Comparison of ENCODE assay signal across 1 cellular context in genomic region chr7:50528266-50529092, GRCh38.
TF ChIP-seq lines count a peak whose summit lies in the region.

No MANE protein-coding gene starts in this region.

TF ChIP-seq in HepG2, 621 proteins besides CTCF, POLR2A, EP300 and RAD21 (continued from another document and continues in another):
- TF ChIP-seq, protein P1, sequence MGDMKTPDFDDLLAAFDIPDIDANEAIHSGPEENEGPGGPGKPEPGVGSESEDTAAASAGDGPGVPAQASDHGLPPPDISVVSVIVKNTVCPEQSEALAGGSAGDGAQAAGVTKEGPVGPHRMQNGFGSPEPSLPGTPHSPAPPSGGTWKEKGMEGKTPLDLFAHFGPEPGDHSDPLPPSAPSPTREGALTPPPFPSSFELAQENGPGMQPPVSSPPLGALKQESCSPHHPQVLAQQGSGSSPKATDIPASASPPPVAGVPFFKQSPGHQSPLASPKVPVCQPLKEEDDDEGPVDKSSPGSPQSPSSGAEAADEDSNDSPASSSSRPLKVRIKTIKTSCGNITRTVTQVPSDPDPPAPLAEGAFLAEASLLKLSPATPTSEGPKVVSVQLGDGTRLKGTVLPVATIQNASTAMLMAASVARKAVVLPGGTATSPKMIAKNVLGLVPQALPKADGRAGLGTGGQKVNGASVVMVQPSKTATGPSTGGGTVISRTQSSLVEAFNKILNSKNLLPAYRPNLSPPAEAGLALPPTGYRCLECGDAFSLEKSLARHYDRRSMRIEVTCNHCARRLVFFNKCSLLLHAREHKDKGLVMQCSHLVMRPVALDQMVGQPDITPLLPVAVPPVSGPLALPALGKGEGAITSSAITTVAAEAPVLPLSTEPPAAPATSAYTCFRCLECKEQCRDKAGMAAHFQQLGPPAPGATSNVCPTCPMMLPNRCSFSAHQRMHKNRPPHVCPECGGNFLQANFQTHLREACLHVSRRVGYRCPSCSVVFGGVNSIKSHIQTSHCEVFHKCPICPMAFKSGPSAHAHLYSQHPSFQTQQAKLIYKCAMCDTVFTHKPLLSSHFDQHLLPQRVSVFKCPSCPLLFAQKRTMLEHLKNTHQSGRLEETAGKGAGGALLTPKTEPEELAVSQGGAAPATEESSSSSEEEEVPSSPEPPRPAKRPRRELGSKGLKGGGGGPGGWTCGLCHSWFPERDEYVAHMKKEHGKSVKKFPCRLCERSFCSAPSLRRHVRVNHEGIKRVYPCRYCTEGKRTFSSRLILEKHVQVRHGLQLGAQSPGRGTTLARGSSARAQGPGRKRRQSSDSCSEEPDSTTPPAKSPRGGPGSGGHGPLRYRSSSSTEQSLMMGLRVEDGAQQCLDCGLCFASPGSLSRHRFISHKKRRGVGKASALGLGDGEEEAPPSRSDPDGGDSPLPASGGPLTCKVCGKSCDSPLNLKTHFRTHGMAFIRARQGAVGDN (CRISPR knock-in tag; IDR thresholded peaks at IDR 0.05) = peak; percentile 45
- TF ChIP-seq DMAP1 (CRISPR knock-in tag; IDR thresholded peaks at IDR 0.05) (peak; percentile 46; the same call in 1 of the 2 replicates), SOX6 (IDR thresholded peaks at IDR 0.05) (no peak), SOX6 (CRISPR knock-in tag; IDR thresholded peaks at IDR 0.05) (peak; percentile 75), ZNF17 (CRISPR knock-in tag; IDR thresholded peaks at IDR 0.05) (no peak), ZNF652 (CRISPR knock-in tag; IDR thresholded peaks at IDR 0.05; ENCODE audit: borderline replicate concordance, low read depth) (0 out of 2 replicates have a peak, but pooled peaks have one; percentile 29), ZFY (CRISPR knock-in tag; IDR thresholded peaks at IDR 0.05) (no peak), ERF (CRISPR knock-in tag; IDR thresholded peaks at IDR 0.05) (no peak), RFX3 (CRISPR knock-in tag; IDR thresholded peaks at IDR 0.05) (no peak), ZMYM3 (CRISPR knock-in tag; IDR thresholded peaks at IDR 0.05) (0 out of 2 replicates have a peak, but pooled peaks have one; percentile 16), ZBTB1 (CRISPR knock-in tag; IDR thresholded peaks at IDR 0.05; ENCODE audit: borderline replicate concordance) (no peak), DR1 (CRISPR knock-in tag; IDR thresholded peaks at IDR 0.05) (no peak), GPN1 (CRISPR knock-in tag; IDR thresholded peaks at IDR 0.05; ENCODE audit: borderline replicate concordance) (no peak), HMGXB4 (CRISPR knock-in tag; IDR thresholded peaks at IDR 0.05; ENCODE audit: borderline replicate concordance in 1 of 2, low read depth in 1 of 2) (0 out of 4 replicates have a peak, but pooled peaks of 1 of the 2 experiments have one; percentile 22), HNF4G (IDR thresholded peaks at IDR 0.05; ENCODE audit: borderline replicate concordance, low read depth, low read length) (peak; percentile 86), HNF4G (CRISPR knock-in tag; IDR thresholded peaks at IDR 0.05; ENCODE audit: borderline replicate concordance, low read depth) (no peak; the same call in 1 of the 2 replicates), ZNF646 (CRISPR knock-in tag; IDR thresholded peaks at IDR 0.05) (0 out of 2 replicates have a peak, but pooled peaks have one; percentile 21), ZNF567 (CRISPR knock-in tag; IDR thresholded peaks at IDR 0.05; ENCODE audit: borderline replicate concordance) (no peak), ZNF251 (CRISPR knock-in tag; IDR thresholded peaks at IDR 0.05) (no peak), ZMYM4 (CRISPR knock-in tag; IDR thresholded peaks at IDR 0.05) (peak; percentile 66), ZNF598 (CRISPR knock-in tag; IDR thresholded peaks at IDR 0.05; ENCODE audit: borderline replicate concordance) (no peak), ADNP (CRISPR knock-in tag; IDR thresholded peaks at IDR 0.05) (no peak), TBL1XR1 (IDR thresholded peaks at IDR 0.05; ENCODE audit: borderline replicate concordance, low read length, partially characterized antibody) (no peak), ZNF317 (CRISPR knock-in tag; IDR thresholded peaks at IDR 0.05) (no peak), CREM (IDR thresholded peaks at IDR 0.05) (peak; percentile 52; the same call in 1 of the 2 replicates), CREM (CRISPR knock-in tag; IDR thresholded peaks at IDR 0.05) (no peak), ZNF33B (CRISPR knock-in tag; IDR thresholded peaks at IDR 0.05) (no peak)
- TF ChIP-seq, protein P2, sequence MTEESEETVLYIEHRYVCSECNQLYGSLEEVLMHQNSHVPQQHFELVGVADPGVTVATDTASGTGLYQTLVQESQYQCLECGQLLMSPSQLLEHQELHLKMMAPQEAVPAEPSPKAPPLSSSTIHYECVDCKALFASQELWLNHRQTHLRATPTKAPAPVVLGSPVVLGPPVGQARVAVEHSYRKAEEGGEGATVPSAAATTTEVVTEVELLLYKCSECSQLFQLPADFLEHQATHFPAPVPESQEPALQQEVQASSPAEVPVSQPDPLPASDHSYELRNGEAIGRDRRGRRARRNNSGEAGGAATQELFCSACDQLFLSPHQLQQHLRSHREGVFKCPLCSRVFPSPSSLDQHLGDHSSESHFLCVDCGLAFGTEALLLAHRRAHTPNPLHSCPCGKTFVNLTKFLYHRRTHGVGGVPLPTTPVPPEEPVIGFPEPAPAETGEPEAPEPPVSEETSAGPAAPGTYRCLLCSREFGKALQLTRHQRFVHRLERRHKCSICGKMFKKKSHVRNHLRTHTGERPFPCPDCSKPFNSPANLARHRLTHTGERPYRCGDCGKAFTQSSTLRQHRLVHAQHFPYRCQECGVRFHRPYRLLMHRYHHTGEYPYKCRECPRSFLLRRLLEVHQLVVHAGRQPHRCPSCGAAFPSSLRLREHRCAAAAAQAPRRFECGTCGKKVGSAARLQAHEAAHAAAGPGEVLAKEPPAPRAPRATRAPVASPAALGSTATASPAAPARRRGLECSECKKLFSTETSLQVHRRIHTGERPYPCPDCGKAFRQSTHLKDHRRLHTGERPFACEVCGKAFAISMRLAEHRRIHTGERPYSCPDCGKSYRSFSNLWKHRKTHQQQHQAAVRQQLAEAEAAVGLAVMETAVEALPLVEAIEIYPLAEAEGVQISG (CRISPR knock-in tag; IDR thresholded peaks at IDR 0.05) = 0 out of 2 replicates have a peak, but pooled peaks have one; percentile 46
- TF ChIP-seq, protein P3, sequence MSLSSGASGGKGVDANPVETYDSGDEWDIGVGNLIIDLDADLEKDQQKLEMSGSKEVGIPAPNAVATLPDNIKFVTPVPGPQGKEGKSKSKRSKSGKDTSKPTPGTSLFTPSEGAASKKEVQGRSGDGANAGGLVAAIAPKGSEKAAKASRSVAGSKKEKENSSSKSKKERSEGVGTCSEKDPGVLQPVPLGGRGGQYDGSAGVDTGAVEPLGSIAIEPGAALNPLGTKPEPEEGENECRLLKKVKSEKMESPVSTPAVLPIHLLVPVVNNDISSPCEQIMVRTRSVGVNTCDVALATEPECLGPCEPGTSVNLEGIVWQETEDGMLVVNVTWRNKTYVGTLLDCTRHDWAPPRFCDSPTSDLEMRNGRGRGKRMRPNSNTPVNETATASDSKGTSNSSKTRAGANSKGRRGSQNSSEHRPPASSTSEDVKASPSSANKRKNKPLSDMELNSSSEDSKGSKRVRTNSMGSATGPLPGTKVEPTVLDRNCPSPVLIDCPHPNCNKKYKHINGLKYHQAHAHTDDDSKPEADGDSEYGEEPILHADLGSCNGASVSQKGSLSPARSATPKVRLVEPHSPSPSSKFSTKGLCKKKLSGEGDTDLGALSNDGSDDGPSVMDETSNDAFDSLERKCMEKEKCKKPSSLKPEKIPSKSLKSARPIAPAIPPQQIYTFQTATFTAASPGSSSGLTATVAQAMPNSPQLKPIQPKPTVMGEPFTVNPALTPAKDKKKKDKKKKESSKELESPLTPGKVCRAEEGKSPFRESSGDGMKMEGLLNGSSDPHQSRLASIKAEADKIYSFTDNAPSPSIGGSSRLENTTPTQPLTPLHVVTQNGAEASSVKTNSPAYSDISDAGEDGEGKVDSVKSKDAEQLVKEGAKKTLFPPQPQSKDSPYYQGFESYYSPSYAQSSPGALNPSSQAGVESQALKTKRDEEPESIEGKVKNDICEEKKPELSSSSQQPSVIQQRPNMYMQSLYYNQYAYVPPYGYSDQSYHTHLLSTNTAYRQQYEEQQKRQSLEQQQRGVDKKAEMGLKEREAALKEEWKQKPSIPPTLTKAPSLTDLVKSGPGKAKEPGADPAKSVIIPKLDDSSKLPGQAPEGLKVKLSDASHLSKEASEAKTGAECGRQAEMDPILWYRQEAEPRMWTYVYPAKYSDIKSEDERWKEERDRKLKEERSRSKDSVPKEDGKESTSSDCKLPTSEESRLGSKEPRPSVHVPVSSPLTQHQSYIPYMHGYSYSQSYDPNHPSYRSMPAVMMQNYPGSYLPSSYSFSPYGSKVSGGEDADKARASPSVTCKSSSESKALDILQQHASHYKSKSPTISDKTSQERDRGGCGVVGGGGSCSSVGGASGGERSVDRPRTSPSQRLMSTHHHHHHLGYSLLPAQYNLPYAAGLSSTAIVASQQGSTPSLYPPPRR (CRISPR knock-in tag; IDR thresholded peaks at IDR 0.05; ENCODE audit: borderline replicate concordance) = no peak
- TF ChIP-seq, protein P4, sequence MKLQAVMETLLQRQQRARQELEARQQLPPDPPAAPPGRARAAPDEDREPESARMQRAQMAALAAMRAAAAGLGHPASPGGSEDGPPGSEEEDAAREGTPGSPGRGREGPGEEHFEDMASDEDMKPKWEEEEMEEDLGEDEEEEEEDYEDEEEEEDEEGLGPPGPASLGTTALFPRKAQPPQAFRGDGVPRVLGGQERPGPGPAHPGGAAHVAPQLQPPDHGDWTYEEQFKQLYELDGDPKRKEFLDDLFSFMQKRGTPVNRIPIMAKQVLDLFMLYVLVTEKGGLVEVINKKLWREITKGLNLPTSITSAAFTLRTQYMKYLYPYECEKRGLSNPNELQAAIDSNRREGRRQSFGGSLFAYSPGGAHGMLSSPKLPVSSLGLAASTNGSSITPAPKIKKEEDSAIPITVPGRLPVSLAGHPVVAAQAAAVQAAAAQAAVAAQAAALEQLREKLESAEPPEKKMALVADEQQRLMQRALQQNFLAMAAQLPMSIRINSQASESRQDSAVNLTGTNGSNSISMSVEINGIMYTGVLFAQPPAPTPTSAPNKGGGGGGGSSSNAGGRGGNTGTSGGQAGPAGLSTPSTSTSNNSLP (IDR thresholded peaks at IDR 0.05; ENCODE audit: low read depth, low read length) = peak; percentile 55; the same call in 1 of the 2 replicates
- TF ChIP-seq, protein P5, sequence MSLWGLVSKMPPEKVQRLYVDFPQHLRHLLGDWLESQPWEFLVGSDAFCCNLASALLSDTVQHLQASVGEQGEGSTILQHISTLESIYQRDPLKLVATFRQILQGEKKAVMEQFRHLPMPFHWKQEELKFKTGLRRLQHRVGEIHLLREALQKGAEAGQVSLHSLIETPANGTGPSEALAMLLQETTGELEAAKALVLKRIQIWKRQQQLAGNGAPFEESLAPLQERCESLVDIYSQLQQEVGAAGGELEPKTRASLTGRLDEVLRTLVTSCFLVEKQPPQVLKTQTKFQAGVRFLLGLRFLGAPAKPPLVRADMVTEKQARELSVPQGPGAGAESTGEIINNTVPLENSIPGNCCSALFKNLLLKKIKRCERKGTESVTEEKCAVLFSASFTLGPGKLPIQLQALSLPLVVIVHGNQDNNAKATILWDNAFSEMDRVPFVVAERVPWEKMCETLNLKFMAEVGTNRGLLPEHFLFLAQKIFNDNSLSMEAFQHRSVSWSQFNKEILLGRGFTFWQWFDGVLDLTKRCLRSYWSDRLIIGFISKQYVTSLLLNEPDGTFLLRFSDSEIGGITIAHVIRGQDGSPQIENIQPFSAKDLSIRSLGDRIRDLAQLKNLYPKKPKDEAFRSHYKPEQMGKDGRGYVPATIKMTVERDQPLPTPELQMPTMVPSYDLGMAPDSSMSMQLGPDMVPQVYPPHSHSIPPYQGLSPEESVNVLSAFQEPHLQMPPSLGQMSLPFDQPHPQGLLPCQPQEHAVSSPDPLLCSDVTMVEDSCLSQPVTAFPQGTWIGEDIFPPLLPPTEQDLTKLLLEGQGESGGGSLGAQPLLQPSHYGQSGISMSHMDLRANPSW (CRISPR knock-in tag; IDR thresholded peaks at IDR 0.05; ENCODE audit: borderline replicate concordance) = no peak
